8 cellular contexts compared by ENCODE assay signal in genomic region chr10:69222157-69223027, GRCh38. TPM values are rescaled to one million over a fixed set of nuclear protein-coding genes. Genes with fewer than 3 reads are reported as not detected.
DNase-seq lines count a peak whose midpoint lies in the region; ATAC-seq and TF ChIP-seq lines count a peak whose summit lies in the region.

No MANE protein-coding gene starts in this region.

- no peaks in the 10 kb centered on the region for H3K27me3 Mint-ChIP-seq in activated T-helper 2 cell treated with anti-CD3 and anti-CD28 coated beads, Interferon-gamma antibody, Interleukin-2, Interleukin-4, amounts not matched to agents 10 μg/mL and 5 μg/mL and 100 μg/mL, durations not matched to agents 14 hours and 24 hours and 36 hours (ENCODE audit: low read depth)
- H3K27me3 Mint-ChIP-seq in glutamatergic neuron (ENCODE audit: unreplicated experiment) = peaks cover 6% of the 10 kb centered on the region

- CTCF ChIA-PET in Panc1 (lab: Charles Lee) = interaction anchor here (0.7 kb wide), 1 partner anchor 142 kb away, joined by 7 read pairs; no protein-coding TSS in a partner anchor

- intact Hi-C loops in Panc1 (cut with micrococcal nuclease; ENCODE audit: unreplicated experiment) = no loop called here
- intact Hi-C loops in activated T-helper 2 cell treated with anti-CD3 and anti-CD28 coated beads, Interferon-gamma antibody, Interleukin-2, Interleukin-4, amounts not matched to agents 10 μg/mL and 5 μg/mL and 100 μg/mL, durations not matched to agents 14 hours and 24 hours and 36 hours (cut with micrococcal nuclease) = loop anchor here (1.0 to 10.0 kb wide), 6 partner anchors 18 to 225 kb away; partner anchors contain the start of genes SUPV3L1 and VPS26A

- H3K4me3 Mint-ChIP-seq in activated T-helper 2 cell treated with anti-CD3 and anti-CD28 coated beads, Interferon-gamma antibody, Interleukin-2, Interleukin-4, amounts not matched to agents 10 μg/mL and 5 μg/mL and 100 μg/mL, durations not matched to agents 14 hours and 24 hours and 36 hours (ENCODE audit: low read depth) = peak overlapping the region; percentile 44
- H3K4me3 Mint-ChIP-seq in glutamatergic neuron (ENCODE audit: unreplicated experiment) = no peak overlapping the region

- H3K9me3 ChIP-seq in Panc1 (ENCODE audit: control insufficient read depth, insufficient read depth, low read depth, low read length) = no peaks in the 10 kb centered on the region

- ATAC-seq in HG03354 (IDR thresholded peaks at IDR 0.05; ENCODE audit: poor library complexity, severe bottlenecking, unreplicated experiment) = peak; percentile 97
- peak; percentile 83 for ATAC-seq in Panc1

- H3K36me3 ChIP-seq in Panc1 (ENCODE audit: control insufficient read depth, insufficient read depth, low read length) = no peaks in the 10 kb centered on the region

- peak; percentile 95 for TF ChIP-seq CTCF in Panc1 (IDR thresholded peaks at IDR 0.05)
- TF ChIP-seq CTCF in glutamatergic neuron (IDR thresholded peaks at IDR 0.05; ENCODE audit: partially characterized antibody, unreplicated experiment) = peak; percentile 77

- DNase-seq in D341Med (ENCODE audit: low spot score) (peak; percentile 39), GM19240 (ENCODE audit: insufficient read length, low spot score) (peak; percentile 87), Panc1 (ENCODE audit: low read depth, low spot score) (peak; percentile 61), glutamatergic neuron (no peak), NCI-H2029 treated with DMSO at 0.1 percent for 48 hours (lab: John Stamatoyannopoulos, UW) (no peak)
- peak; percentile 76 for DNase-seq in activated T-helper 2 cell treated with anti-CD3 and anti-CD28 coated beads, Interferon-gamma antibody, Interleukin-2, Interleukin-4, amounts not matched to agents 10 μg/mL and 5 μg/mL and 100 μg/mL, durations not matched to agents 14 hours and 24 hours and 36 hours (ENCODE audit: low spot score)

- no peaks in the 10 kb centered on the region for H3K36me3 Mint-ChIP-seq in activated T-helper 2 cell treated with anti-CD3 and anti-CD28 coated beads, Interferon-gamma antibody, Interleukin-2, Interleukin-4, amounts not matched to agents 10 μg/mL and 5 μg/mL and 100 μg/mL, durations not matched to agents 14 hours and 24 hours and 36 hours (ENCODE audit: low read depth)
- no peaks in the 10 kb centered on the region for H3K36me3 Mint-ChIP-seq in glutamatergic neuron (ENCODE audit: unreplicated experiment)

- no peaks in the 10 kb centered on the region for H3K9me3 Mint-ChIP-seq in activated T-helper 2 cell treated with anti-CD3 and anti-CD28 coated beads, Interferon-gamma antibody, Interleukin-2, Interleukin-4, amounts not matched to agents 10 μg/mL and 5 μg/mL and 100 μg/mL, durations not matched to agents 14 hours and 24 hours and 36 hours
- H3K9me3 Mint-ChIP-seq in glutamatergic neuron (ENCODE audit: unreplicated experiment) = no peaks in the 10 kb centered on the region

- H3K27me3 ChIP-seq in Panc1 (ENCODE audit: control insufficient read depth, insufficient read depth, low read length) = no peaks in the 10 kb centered on the region

- peak overlapping the region; percentile 25; the same call in 1 of the 2 replicates for H3K27ac ChIP-seq in Panc1 (ENCODE audit: low read length)
- peak overlapping the region in 15 of 21 experiments; percentile 4 to 84 (median 70) for H3K27ac ChIP-seq in skin epidermis

- no TSS peak for BruUV-seq in Panc1 (replicated peaks; lab: Mats Ljungman, UMichigan)

- H3K4me1 ChIP-seq in Panc1 (ENCODE audit: control insufficient read depth, insufficient read depth, low read length) = peaks cover 9% of the 10 kb centered on the region

- H3K27ac Mint-ChIP-seq in activated T-helper 2 cell treated with anti-CD3 and anti-CD28 coated beads, Interferon-gamma antibody, Interleukin-2, Interleukin-4, amounts not matched to agents 10 μg/mL and 5 μg/mL and 100 μg/mL, durations not matched to agents 14 hours and 24 hours and 36 hours = peak overlapping the region; percentile 91
- H3K27ac Mint-ChIP-seq in glutamatergic neuron (ENCODE audit: unreplicated experiment) = no peak overlapping the region

- in situ Hi-C loops in Panc1 (cut with HindIII; ENCODE audit: low pct_unique_long_range_greater_than_20kb, low sequenced_read_pairs) = no loop called here

- H3K4me3 ChIP-seq in Panc1 (ENCODE audit: low read depth in 2 of 2, low read length in 2 of 2) = peak overlapping the region in 1 of 2 experiments; percentile 26; a peak in 2 of 4 replicates
- no peak overlapping the region for H3K4me3 ChIP-seq in skin epidermis

- POLR2A ChIA-PET in Panc1 (lab: Charles Lee) = no interaction called here

- H3K4me1 Mint-ChIP-seq in activated T-helper 2 cell treated with anti-CD3 and anti-CD28 coated beads, Interferon-gamma antibody, Interleukin-2, Interleukin-4, amounts not matched to agents 10 μg/mL and 5 μg/mL and 100 μg/mL, durations not matched to agents 14 hours and 24 hours and 36 hours (ENCODE audit: low read depth) = peaks cover 41% of the 10 kb centered on the region
- H3K4me1 Mint-ChIP-seq in glutamatergic neuron (ENCODE audit: low read depth, unreplicated experiment) = peaks cover 13% of the 10 kb centered on the region

RNA-seq across cellular contexts. Expression of gene HKDC1, which starts 2.3 kb away (rescaled TPM):
- total RNA-seq in Panc1 (2021; ENCODE audit: unreplicated experiment) (1.1 TPM), glutamatergic neuron (ENCODE audit: unreplicated experiment) (not detected)
- 0.46 TPM for polyA plus RNA-seq in Panc1 (2012; ENCODE audit: insufficient read length)
- total RNA-seq in activated T-helper 2 cell treated with anti-CD3 and anti-CD28 coated beads, Interferon-gamma antibody, Interleukin-2, Interleukin-4, amounts not matched to agents 10 μg/mL and 5 μg/mL and 100 μg/mL, durations not matched to agents 14 hours and 24 hours and 36 hours = 0.09 and 0.11 TPM in 2 replicates

RNA-seq across cellular contexts. Expression of gene SUPV3L1, which starts 42.4 kb away (rescaled TPM):
- total RNA-seq in Panc1 (2021; ENCODE audit: unreplicated experiment) = 65.0 TPM
- 32.1 TPM for polyA plus RNA-seq in Panc1 (2012; ENCODE audit: insufficient read length)
- total RNA-seq in activated T-helper 2 cell treated with anti-CD3 and anti-CD28 coated beads, Interferon-gamma antibody, Interleukin-2, Interleukin-4, amounts not matched to agents 10 μg/mL and 5 μg/mL and 100 μg/mL, durations not matched to agents 14 hours and 24 hours and 36 hours = 52.8 and 53.1 TPM in 2 replicates
- total RNA-seq in glutamatergic neuron (ENCODE audit: unreplicated experiment) = 45.0 TPM

RNA-seq across cellular contexts. Expression of gene HK1, which starts 55.9 kb away (rescaled TPM):
- total RNA-seq in Panc1 (2021; ENCODE audit: unreplicated experiment) (74.4 TPM), glutamatergic neuron (ENCODE audit: unreplicated experiment) (240 TPM)
- polyA plus RNA-seq in Panc1 (2012; ENCODE audit: insufficient read length) = 101 TPM
- 197 TPM in 2 replicates for total RNA-seq in activated T-helper 2 cell treated with anti-CD3 and anti-CD28 coated beads, Interferon-gamma antibody, Interleukin-2, Interleukin-4, amounts not matched to agents 10 μg/mL and 5 μg/mL and 100 μg/mL, durations not matched to agents 14 hours and 24 hours and 36 hours

Comparison
In these comparisons a context has a peak if more than half of its experiments do, and no peak if none do; other contexts are left out.
1. DNase-seq: peak in D341Med (single experiment), GM19240 (single experiment), Panc1 (single experiment) and activated T-helper 2 cell treated with anti-CD3 and anti-CD28 coated beads, Interferon-gamma antibody, Interleukin-2, Interleukin-4, amounts not matched to agents 10 μg/mL and 5 μg/mL and 100 μg/mL, durations not matched to agents 14 hours and 24 hours and 36 hours (single experiment); none in glutamatergic neuron (single experiment) and NCI-H2029 treated with DMSO at 0.1 percent for 48 hours (single experiment).